Comparison of ENCODE assay signal across 14 cellular contexts in genomic region chr5:14659821-14660607, GRCh38. TPM values are rescaled to one million over a fixed set of nuclear protein-coding genes. Genes with fewer than 3 reads are reported as not detected.
DNase-seq lines count a peak whose midpoint lies in the region; ATAC-seq and TF ChIP-seq lines count a peak whose summit lies in the region.
"Had no signal": no experiment of that assay in that cellular context is flagged by ENCODE, and none has a peak within 500 bp of the region (broad histone marks: within the 10 kb centered on the region; RNA-seq: fewer than 3 reads in every experiment).

No MANE protein-coding gene starts in this region.

- POLR2A ChIA-PET in MCF 10A (lab: Yijun Ruan, JAX) = interaction anchor here (0.7 to 2.6 kb wide), 6 partner anchors 10 to 624 kb away, joined by 3 to 14 read pairs (median 4); no protein-coding TSS in a partner anchor

- H3K9me3 Mint-ChIP-seq in HFFc6 = no peaks in the 10 kb centered on the region
- H3K9me3 Mint-ChIP-seq in MCF 10A (ENCODE audit: unreplicated experiment) = no peaks in the 10 kb centered on the region

- H3K36me3 ChIP-seq in stomach = no peaks in the 10 kb centered on the region
- H3K36me3 ChIP-seq: HAP-1, vagina had no signal

- DNase-seq in AG08396 (ENCODE audit: low spot score) (peak; percentile 46), HFFc6 (peak; percentile 74), MCF 10A (ENCODE audit: unreplicated experiment) (peak; percentile 92), kidney glomerular epithelial cell (lab: John Stamatoyannopoulos, UW) (peak; percentile 20), DMS153 treated with DMSO at 0.1 percent for 48 hours (lab: John Stamatoyannopoulos, UW; ENCODE audit: unreplicated experiment) (no peak), stomach (no peak), NAMALWA (ENCODE audit: low spot score) (no peak)
- DNase-seq: activated naive CD4-positive, alpha-beta T cell treated with anti-CD3 and anti-CD28 coated beads, Interleukin-2, amount 10 ng/mL, durations not matched to agents 7 days and 5 days; C1 segment of cervical spinal cord; NCI-H2081; stimulated activated CD8-positive, alpha-beta memory T cell treated with anti-CD3 and anti-CD28 coated beads, Interleukin-4, amount 100 ng/mL, for 48 hours had no signal

- intact Hi-C loops in MCF 10A (cut with micrococcal nuclease) (no loop called here), stomach (cut with DNase I; ENCODE audit: low total_unique reads) (no loop called here)

- no TSS peak for BruUV-seq in MCF 10A (replicated peaks; lab: Mats Ljungman, UMichigan)

- no peak overlapping the region for H3K27ac ChIP-seq in stomach
- H3K27ac ChIP-seq: vagina had no signal

- CTCF ChIA-PET in MCF 10A (lab: Yijun Ruan, JAX) = interaction anchor here (0.6 to 1.5 kb wide), 4 partner anchors 11 to 676 kb away, joined by 3 to 17 read pairs (median 3); no protein-coding TSS in a partner anchor

- no peaks in the 10 kb centered on the region for H3K9me3 ChIP-seq in stomach
- H3K9me3 ChIP-seq: HAP-1, vagina had no signal

- TF ChIP-seq EP300 in stomach (IDR thresholded peaks at IDR 0.05) = no peak

- no peak for TF ChIP-seq CTCF in HFFc6 (IDR thresholded peaks at IDR 0.05)
- no peak for TF ChIP-seq CTCF in MCF 10A (IDR thresholded peaks at IDR 0.05; ENCODE audit: unreplicated experiment)
- no peak for TF ChIP-seq CTCF in stomach (IDR thresholded peaks at IDR 0.05)

- H3K27me3 ChIP-seq in stomach = no peaks in the 10 kb centered on the region
- H3K27me3 ChIP-seq: vagina had no signal

- H3K36me3 Mint-ChIP-seq in HFFc6 (ENCODE audit: low read depth) (no peaks in the 10 kb centered on the region), MCF 10A (ENCODE audit: insufficient read depth, unreplicated experiment) (peaks cover 6% of the 10 kb centered on the region)

- peaks cover 0 to 13% (median 12%) of the 10 kb centered on the region in 4 donors for H3K4me1 ChIP-seq in stomach

- no peak for ATAC-seq in GM19397 (IDR thresholded peaks at IDR 0.05; ENCODE audit: unreplicated experiment)

- H3K27me3 Mint-ChIP-seq in HFFc6 (ENCODE audit: insufficient read depth) = no peaks in the 10 kb centered on the region
- no peaks in the 10 kb centered on the region for H3K27me3 Mint-ChIP-seq in MCF 10A (ENCODE audit: insufficient read depth, unreplicated experiment)
- H3K27me3 Mint-ChIP-seq: activated naive CD4-positive, alpha-beta T cell treated with anti-CD3 and anti-CD28 coated beads, Interleukin-2, amount 10 ng/mL, durations not matched to agents 7 days and 5 days had no signal

- H3K4me1 Mint-ChIP-seq in HFFc6 (ENCODE audit: low read depth) = peaks cover 36% of the 10 kb centered on the region
- H3K4me1 Mint-ChIP-seq in MCF 10A (ENCODE audit: insufficient read depth, unreplicated experiment) = peaks cover 24% of the 10 kb centered on the region

- H3K4me3 ChIP-seq in stomach = no peak overlapping the region
- H3K4me3 ChIP-seq: HAP-1, vagina had no signal

- H3K4me3 Mint-ChIP-seq in HFFc6 = peak overlapping the region; percentile 33; the same call in 1 of the 2 replicates
- H3K4me3 Mint-ChIP-seq in MCF 10A (ENCODE audit: unreplicated experiment) = peak overlapping the region; percentile 47
- H3K4me3 Mint-ChIP-seq: activated naive CD4-positive, alpha-beta T cell treated with anti-CD3 and anti-CD28 coated beads, Interleukin-2, amount 10 ng/mL, durations not matched to agents 7 days and 5 days had no signal

- 83 to 92% (median 90%) methylated on average over 3 of the region's 3 CpGs for WGBS in stomach, 5 donors

- TF ChIP-seq POLR2A in stomach (IDR thresholded peaks at IDR 0.05) = no peak

- H3K27ac Mint-ChIP-seq in HFFc6 = peak overlapping the region; percentile 58
- peak overlapping the region; percentile 71 for H3K27ac Mint-ChIP-seq in MCF 10A (ENCODE audit: low read depth, unreplicated experiment)
- H3K27ac Mint-ChIP-seq: activated naive CD4-positive, alpha-beta T cell treated with anti-CD3 and anti-CD28 coated beads, Interleukin-2, amount 10 ng/mL, durations not matched to agents 7 days and 5 days had no signal

RNA-seq across cellular contexts. Expression of gene OTULIN, which starts 4.5 kb away (rescaled TPM):
- total RNA-seq in HFFc6 (2021; fragmentation: NEBNext Ultra II Directional; extraction: Animal tissue kit (Norgen Biotek cat#: 25700)) = 10 to 100 TPM; 17.5 to 22.0 (median 21.3) TPM
- 27.0 and 34.6 TPM in 2 replicates for total RNA-seq in MCF 10A (2022)
- total RNA-seq in stomach = 10 to 100 TPM in 4 of 5 donors, 1 to 10 TPM in 1; 7.0 to 47.2 (median 40.3) TPM
- 1 to 10 TPM; 2.5 to 8.7 (median 6.3) TPM for polyA plus RNA-seq in stomach

Comparison
In these comparisons a context has a peak if more than half of its experiments do, and no peak if none do; other contexts are left out.
1. DNase-seq: peak in AG08396 (single experiment), HFFc6 (single experiment), MCF 10A (single experiment) and kidney glomerular epithelial cell (single experiment); none in DMS153 treated with DMSO at 0.1 percent for 48 hours (single experiment), stomach (single experiment) and NAMALWA (single experiment).